In genomic region chr2:74250189-74250631, GRCh38 we compare ENCODE assay signal across 8 cellular contexts. TPM values are rescaled to one million over a fixed set of nuclear protein-coding genes. Genes with fewer than 3 reads are reported as not detected.
DNase-seq lines count a peak whose midpoint lies in the region; ATAC-seq lines count a peak whose summit lies in the region.

No MANE protein-coding gene starts in this region.

- H3K36me3 ChIP-seq in mesenchymal stem cell (ENCODE audit: control insufficient read depth in 1 of 2, insufficient read depth in 2 of 2, low read depth in 1 of 2, low read length in 2 of 2): no peaks in the 10 kb centered on the region

- no peak overlapping the region for H3K4me2 ChIP-seq in mesenchymal stem cell (ENCODE audit: low read length, poor library complexity, severe bottlenecking)

- H2BK5ac ChIP-seq in mesenchymal stem cell (ENCODE audit: low read depth, low read length, poor library complexity, severe bottlenecking): no peak overlapping the region

- no peak overlapping the region for H3K9ac ChIP-seq in mesenchymal stem cell (ENCODE audit: low read length)

- no peak overlapping the region for H2AK5ac ChIP-seq in mesenchymal stem cell (ENCODE audit: low read length, severe bottlenecking)

- peaks cover 0 to 34% of the 10 kb centered on the region in 2 experiments for H3K27me3 ChIP-seq in mesenchymal stem cell (ENCODE audit: control insufficient read depth in 1 of 2, insufficient read depth in 1 of 2, low read length in 2 of 2)

- intact Hi-C loops in activated CD4-positive, alpha-beta T cell treated with anti-CD3 and anti-CD28 coated beads for 36 hours (cut with DNase I, micrococcal nuclease): loop anchor here (1.0 to 5.0 kb wide), 6 partner anchors 84 to 337 kb away; no protein-coding TSS in a partner anchor

- no peak overlapping the region for H3K14ac ChIP-seq in mesenchymal stem cell (ENCODE audit: low read length in 2 of 2)

- no peak overlapping the region for H3K23ac ChIP-seq in mesenchymal stem cell (ENCODE audit: low read length in 2 of 2)

- peak; percentile 78 for ATAC-seq in activated CD4-positive, alpha-beta T cell treated with anti-CD3 and anti-CD28 coated beads for 36 hours
- ATAC-seq in stimulated activated naive B cell treated with anti-CD40 and anti-IgM and Interleukin-4, amounts not matched to agents 10 μg/mL and 1 μg/mL and 100 μg/mL, for 72 hours (replicated peaks): peak; percentile 80 to 83
- no peak for ATAC-seq in GM19455 (IDR thresholded peaks at IDR 0.05; ENCODE audit: unreplicated experiment)

- H2AFZ ChIP-seq in mesenchymal stem cell (ENCODE audit: low read depth, low read length): no peak overlapping the region

- H3K36me3 Mint-ChIP-seq in activated CD4-positive, alpha-beta T cell treated with anti-CD3 and anti-CD28 coated beads for 36 hours (ENCODE audit: low read depth): no peaks in the 10 kb centered on the region
- peaks cover 5 to 8% of the 10 kb centered on the region in 2 donors for H3K36me3 Mint-ChIP-seq in stimulated activated naive B cell treated with anti-CD40 and anti-IgM and Interleukin-4, amounts not matched to agents 10 μg/mL and 1 μg/mL and 100 μg/mL, for 72 hours

- peaks cover 2% of the 10 kb centered on the region for H3K4me1 ChIP-seq in mesenchymal stem cell (ENCODE audit: control insufficient read depth, insufficient read depth, low read depth, low read length)

- no peak overlapping the region for H3K27ac ChIP-seq in mesenchymal stem cell (ENCODE audit: low read length, poor library complexity, severe bottlenecking)

- H3K4me1 Mint-ChIP-seq in activated CD4-positive, alpha-beta T cell treated with anti-CD3 and anti-CD28 coated beads for 36 hours: no peaks in the 10 kb centered on the region
- H3K4me1 Mint-ChIP-seq in stimulated activated naive B cell treated with anti-CD40 and anti-IgM and Interleukin-4, amounts not matched to agents 10 μg/mL and 1 μg/mL and 100 μg/mL, for 72 hours: peaks cover 0 to 2% of the 10 kb centered on the region in 2 donors

- H2BK15ac ChIP-seq in mesenchymal stem cell (ENCODE audit: low read depth, poor library complexity, severe bottlenecking): no peak overlapping the region

- H2BK12ac ChIP-seq in mesenchymal stem cell (ENCODE audit: low read length in 2 of 2): no peak overlapping the region

- peak; percentile 11 for DNase-seq in NK-92 treated with Interleukin-12 subunit alpha and Interleukin-12 subunit beta, amount 100 ng/mL, for 24 hours (lab: John Stamatoyannopoulos, UW)
- DNase-seq in NK-92 (lab: John Stamatoyannopoulos, UW; ENCODE audit: unreplicated experiment): no peak
- DNase-seq in NCI-H1694 treated with DMSO at 0.1 percent for 48 hours (lab: John Stamatoyannopoulos, UW): peak; percentile 7
- peak; percentile 75 for DNase-seq in activated CD4-positive, alpha-beta T cell treated with anti-CD3 and anti-CD28 coated beads for 36 hours
- peak; percentile 62 for DNase-seq in dermis blood vessel endothelial cell
- peak; percentile 46 for DNase-seq in mesenchymal stem cell
- peak; percentile 18 for DNase-seq in stimulated activated naive B cell treated with anti-CD40 and anti-IgM and Interleukin-4, amounts not matched to agents 10 μg/mL and 1 μg/mL and 100 μg/mL, for 72 hours

- CTCF ChIA-PET in activated CD4-positive, alpha-beta T cell treated with anti-CD3 and anti-CD28 coated beads for 36 hours (lab: Charles Lee): interaction anchor here (0.6 to 6.9 kb wide), 52 partner anchors 8 to 652 kb away, joined by 3 to 103 read pairs (median 4); partner anchors contain the start of genes INO80B, SLC4A5 and TPRKB

- H3K4ac ChIP-seq in mesenchymal stem cell (ENCODE audit: low read depth in 1 of 2, low read length in 2 of 2): no peak overlapping the region

- no peak overlapping the region for H3K4me3 ChIP-seq in mesenchymal stem cell (ENCODE audit: insufficient read depth in 1 of 2, low read depth in 1 of 2, low read length in 2 of 2)

- H3K79me1 ChIP-seq in mesenchymal stem cell (replicated peaks; ENCODE audit: low read length, poor library complexity, severe bottlenecking): no peaks in the 10 kb centered on the region

- no peak overlapping the region for H3K27ac Mint-ChIP-seq in activated CD4-positive, alpha-beta T cell treated with anti-CD3 and anti-CD28 coated beads for 36 hours
- H3K27ac Mint-ChIP-seq in stimulated activated naive B cell treated with anti-CD40 and anti-IgM and Interleukin-4, amounts not matched to agents 10 μg/mL and 1 μg/mL and 100 μg/mL, for 72 hours: no peak overlapping the region

- no peak overlapping the region for H3K4me3 Mint-ChIP-seq in activated CD4-positive, alpha-beta T cell treated with anti-CD3 and anti-CD28 coated beads for 36 hours
- no peak overlapping the region for H3K4me3 Mint-ChIP-seq in stimulated activated naive B cell treated with anti-CD40 and anti-IgM and Interleukin-4, amounts not matched to agents 10 μg/mL and 1 μg/mL and 100 μg/mL, for 72 hours

- H3K27me3 Mint-ChIP-seq in activated CD4-positive, alpha-beta T cell treated with anti-CD3 and anti-CD28 coated beads for 36 hours: no peaks in the 10 kb centered on the region
- H3K27me3 Mint-ChIP-seq in stimulated activated naive B cell treated with anti-CD40 and anti-IgM and Interleukin-4, amounts not matched to agents 10 μg/mL and 1 μg/mL and 100 μg/mL, for 72 hours: no peaks in the 10 kb centered on the region

- H3K9me3 Mint-ChIP-seq in activated CD4-positive, alpha-beta T cell treated with anti-CD3 and anti-CD28 coated beads for 36 hours (ENCODE audit: low read depth): no peaks in the 10 kb centered on the region
- H3K9me3 Mint-ChIP-seq in stimulated activated naive B cell treated with anti-CD40 and anti-IgM and Interleukin-4, amounts not matched to agents 10 μg/mL and 1 μg/mL and 100 μg/mL, for 72 hours: no peaks in the 10 kb centered on the region

- WGBS in mesenchymal stem cell: 33% methylated on average over 10 of the region's 10 CpGs

- H2BK120ac ChIP-seq in mesenchymal stem cell (ENCODE audit: low read depth, low read length): no peak overlapping the region

- H3K18ac ChIP-seq in mesenchymal stem cell (ENCODE audit: low read depth in 1 of 2, low read length in 2 of 2): no peak overlapping the region

- no peak overlapping the region for H4K8ac ChIP-seq in mesenchymal stem cell (ENCODE audit: low read length)

- no peak overlapping the region for H4K91ac ChIP-seq in mesenchymal stem cell (ENCODE audit: low read length)

- POLR2A ChIA-PET in activated CD4-positive, alpha-beta T cell treated with anti-CD3 and anti-CD28 coated beads for 36 hours (lab: Charles Lee): interaction anchor here (0.5 kb wide), 1 partner anchor 35 kb away, joined by 7 read pairs; no protein-coding TSS in a partner anchor

- H3K9me3 ChIP-seq in mesenchymal stem cell (ENCODE audit: control insufficient read depth, low read length): no peaks in the 10 kb centered on the region

RNA-seq across cellular contexts. Expression of gene MTHFD2, which starts 51.8 kb away (rescaled TPM):
- 100 to 1,000 TPM; 411 to 453 TPM for total RNA-seq in activated CD4-positive, alpha-beta T cell treated with anti-CD3 and anti-CD28 coated beads for 36 hours
- total RNA-seq in dermis blood vessel endothelial cell: 28.6 and 91.0 TPM in 2 replicates
- polyA plus RNA-seq in mesenchymal stem cell (2013, experiment 1 of 2): 88.7 TPM
- polyA plus RNA-seq in mesenchymal stem cell (2013, experiment 2 of 2): 89.4 TPM
